ENCODE assay signal across 25 cellular contexts in the genomic region with DNA sequence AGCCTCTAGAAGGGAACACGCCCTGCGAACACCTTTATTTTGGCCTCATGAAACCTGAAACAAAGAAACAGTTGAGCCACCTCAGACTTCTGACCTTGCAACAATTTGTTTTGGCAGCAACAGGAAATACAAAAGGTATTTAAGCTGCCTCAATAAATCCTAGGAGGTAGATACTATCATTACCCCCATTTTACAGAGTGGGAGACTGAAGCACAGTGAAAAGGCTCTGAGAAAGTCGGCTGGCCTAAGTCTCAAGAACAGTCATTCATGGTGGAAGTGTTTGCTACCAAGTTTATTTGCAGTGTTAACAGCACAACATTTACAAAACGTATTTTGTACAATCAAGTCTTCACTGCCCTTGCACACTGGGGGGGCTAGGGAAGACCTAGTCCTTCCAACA.
"Had no signal": no experiment of that assay in that cellular context is flagged by ENCODE, and none has a peak within 500 bp of the region (broad histone marks: within the 10 kb centered on the region; RNA-seq: fewer than 3 reads in every experiment).

No MANE protein-coding gene starts in this region.

- H3K9ac ChIP-seq: neural progenitor cell, parathyroid adenoma had no signal

- DNase-seq: dermis blood vessel endothelial cell; effector memory CD4-positive, alpha-beta T cell; gastrocnemius medialis; head of caudate nucleus; left cardiac atrium; left lung; mesenchymal stem cell; midbrain; naive thymus-derived CD4-positive, alpha-beta T cell; stimulated activated CD4-positive, alpha-beta T cell treated with anti-CD3 and anti-CD28 coated beads, Interleukin-12 subunit alpha, Interleukin-12 subunit beta, amount 100 ng/mL, for 4 hours; stimulated activated CD4-positive, alpha-beta T cell treated with anti-CD3 and anti-CD28 coated beads, Interleukin-2, amount 100 ng/mL, for 24 hours; stimulated activated CD4-positive, alpha-beta T cell treated with anti-CD3 and anti-CD28 coated beads, Interleukin-4, amount 100 ng/mL, for 24 hours; stimulated activated naive CD4-positive, alpha-beta T cell treated with Interleukin-2 at 50 U/mL for 16 hours; stomach; thyroid gland had no signal

- H3K4me3 ChIP-seq: coronary artery, gastrocnemius medialis, hepatocyte, left lung, neural progenitor cell, smooth muscle cell, stomach, thyroid gland, vagina had no signal

- H3K9me3 Mint-ChIP-seq: naive thymus-derived CD4-positive, alpha-beta T cell; nephron; neural progenitor cell; stimulated activated effector memory CD8-positive, alpha-beta T cell treated with anti-CD3 and anti-CD28 coated beads, Interleukin-12 subunit alpha, Interleukin-12 subunit beta, amount 100 ng/mL, for 72 hours had no signal

- H3K27ac ChIP-seq: coronary artery, gastrocnemius medialis, hepatocyte, left lung, neural progenitor cell, parathyroid adenoma, stomach, thyroid gland, vagina had no signal

- ATAC-seq: gastrocnemius medialis; left cardiac atrium; left lung; naive thymus-derived CD4-positive, alpha-beta T cell; sciatic nerve; stimulated activated effector memory CD8-positive, alpha-beta T cell treated with anti-CD3 and anti-CD28 coated beads, Interleukin-12 subunit alpha, Interleukin-12 subunit beta, amount 100 ng/mL, for 72 hours had no signal

- H3K4me3 Mint-ChIP-seq: naive thymus-derived CD4-positive, alpha-beta T cell; nephron; neural progenitor cell; stimulated activated effector memory CD8-positive, alpha-beta T cell treated with anti-CD3 and anti-CD28 coated beads, Interleukin-12 subunit alpha, Interleukin-12 subunit beta, amount 100 ng/mL, for 72 hours had no signal

- H3K4me2 ChIP-seq: hepatocyte, neural progenitor cell, smooth muscle cell had no signal

- H3K36me3 ChIP-seq: gastrocnemius medialis, thyroid gland, vagina had no signal

- H3K27me3 Mint-ChIP-seq: naive thymus-derived CD4-positive, alpha-beta T cell; progenitor cell of endocrine pancreas had no signal

- H3K9me3 ChIP-seq: gastrocnemius medialis, left lung, stomach, thyroid gland, vagina had no signal

- H3K4me1 ChIP-seq: gastrocnemius medialis, left lung, parathyroid adenoma, stomach, thyroid gland, vagina had no signal

- H3K4me1 Mint-ChIP-seq: nephron; stimulated activated effector memory CD8-positive, alpha-beta T cell treated with anti-CD3 and anti-CD28 coated beads, Interleukin-12 subunit alpha, Interleukin-12 subunit beta, amount 100 ng/mL, for 72 hours had no signal

- H3K79me2 ChIP-seq: hepatocyte, parathyroid adenoma had no signal

- H2AFZ ChIP-seq: hepatocyte, neural progenitor cell, parathyroid adenoma had no signal

- H3K27ac Mint-ChIP-seq: naive thymus-derived CD4-positive, alpha-beta T cell; nephron; neural progenitor cell; stimulated activated effector memory CD8-positive, alpha-beta T cell treated with anti-CD3 and anti-CD28 coated beads, Interleukin-12 subunit alpha, Interleukin-12 subunit beta, amount 100 ng/mL, for 72 hours had no signal

- H3K27me3 ChIP-seq: gastrocnemius medialis, hepatocyte, left lung, neural progenitor cell, stomach, thyroid gland, vagina had no signal
